17 cellular contexts compared by ENCODE assay signal in genomic region chr11:69261116-69261515, GRCh38. TPM values are rescaled to one million over a fixed set of nuclear protein-coding genes. Genes with fewer than 3 reads are reported as not detected.
DNase-seq lines count a peak whose midpoint lies in the region; ATAC-seq, FAIRE-seq and TF ChIP-seq lines count a peak whose summit lies in the region.
"Had no signal": no experiment of that assay in that cellular context is flagged by ENCODE, and none has a peak within 500 bp of the region (broad histone marks: within the 10 kb centered on the region; RNA-seq: fewer than 3 reads in every experiment).

No MANE protein-coding gene starts in this region.

- H3K4me2 ChIP-seq in HepG2 (ENCODE audit: low read depth, low read length): no peak overlapping the region
- H3K4me2 ChIP-seq: BLaER1 treated with 17β-estradiol and CSF1 and Interleukin-3, amounts not matched to agents 10 nM and 100 nM had no signal

- H3K27me3 ChIP-seq in HepG2 (ENCODE audit: control insufficient read depth in 1 of 2, insufficient read depth in 2 of 2, low read length in 2 of 2): peaks cover 0 to 26% of the 10 kb centered on the region in 2 experiments; a peak in 4 of 5 replicates
- no peaks in the 10 kb centered on the region for H3K27me3 ChIP-seq in right lobe of liver
- H3K27me3 ChIP-seq in body of pancreas: no peaks in the 10 kb centered on the region
- H3K27me3 ChIP-seq in upper lobe of right lung: no peaks in the 10 kb centered on the region
- H3K27me3 ChIP-seq: BLaER1 treated with 17β-estradiol and CSF1 and Interleukin-3, amounts not matched to agents 10 nM and 100 nM had no signal

- CTCF ChIA-PET in HepG2 (lab: Yijun Ruan, JAX; ENCODE audit: low intra/inter-chr PET ratio, low total read pairs): no interaction called here

- no peaks in the 10 kb centered on the region for H3K36me3 ChIP-seq in HepG2 (replicated peaks in 1 of 2; ENCODE audit: control insufficient read depth in 1 of 2, insufficient read depth in 2 of 2, low read length in 2 of 2)
- no peaks in the 10 kb centered on the region for H3K36me3 ChIP-seq in right lobe of liver
- no peaks in the 10 kb centered on the region for H3K36me3 ChIP-seq in body of pancreas (replicated peaks in 1 of 2; ENCODE audit: insufficient read depth in 1 of 2, low read depth in 2 of 2)
- H3K36me3 ChIP-seq in upper lobe of right lung: no peaks in the 10 kb centered on the region
- H3K36me3 ChIP-seq: BLaER1 treated with 17β-estradiol and CSF1 and Interleukin-3, amounts not matched to agents 10 nM and 100 nM; HAP-1 had no signal

- ATAC-seq in HepG2 (no peak), right lobe of liver (no peak), body of pancreas (peak; percentile 17), upper lobe of right lung (no peak), HG02588 (IDR thresholded peaks at IDR 0.05; ENCODE audit: unreplicated experiment) (no peak)
- ATAC-seq: CD8-positive, alpha-beta T cell; GM12878 had no signal

- BruUV-seq in HepG2 (replicated peaks; lab: Mats Ljungman, UMichigan): no TSS peak

- in situ Hi-C loops in HepG2 (cut with HindIII; ENCODE audit: extremely low pct_ligation_motif_present, low pct_unique_long_range_greater_than_20kb): no loop called here

- POLR2A ChIA-PET in HepG2 (lab: Yijun Ruan, JAX): no interaction called here

- no peak overlapping the region for H3K4me3 Mint-ChIP-seq in mesothelial cell of epicardium
- H3K4me3 Mint-ChIP-seq: B cell; CD8-positive, alpha-beta T cell; IgD-negative memory B cell had no signal

- no peak for FAIRE-seq in HepG2 (lab: Jason Lieb, UNC)
- FAIRE-seq: GM12878 had no signal

- TF ChIP-seq CTCF in HepG2 (CRISPR knock-in tag; IDR thresholded peaks at IDR 0.05): no peak
- TF ChIP-seq CTCF in right lobe of liver (IDR thresholded peaks at IDR 0.05): no peak
- TF ChIP-seq CTCF in body of pancreas (IDR thresholded peaks at IDR 0.05): no peak
- TF ChIP-seq CTCF in mesothelial cell of epicardium (IDR thresholded peaks at IDR 0.05; ENCODE audit: unreplicated experiment): no peak
- TF ChIP-seq CTCF in upper lobe of right lung (IDR thresholded peaks at IDR 0.05): no peak

- WGBS in HepG2 (ENCODE audit: low lambda C conversion rate): 30% methylated on average over 2 of the region's 3 CpGs
- WGBS in right lobe of liver (ENCODE audit: insufficient coverage, low coverage, low lambda C conversion rate, missing lambda C conversion rate): 100% methylated on average over 1 of the region's 3 CpGs
- WGBS in body of pancreas, 2 donors: 56 to 62% methylated on average over 3 of the region's 3 CpGs

- TF ChIP-seq EP300 in HepG2 (IDR thresholded peaks at IDR 0.05; ENCODE audit: low read depth in 2 of 2, low read length in 2 of 2) (no peak), HepG2 (CRISPR knock-in tag; IDR thresholded peaks at IDR 0.05; ENCODE audit: borderline replicate concordance) (no peak)

- H4K20me1 ChIP-seq in HepG2 (ENCODE audit: insufficient read depth, low read length): no peaks in the 10 kb centered on the region
- H4K20me1 ChIP-seq: BLaER1 treated with 17β-estradiol and CSF1 and Interleukin-3, amounts not matched to agents 10 nM and 100 nM had no signal

- DNase-seq in HepG2 (ENCODE audit: low spot score) (peak; percentile 47), right lobe of liver (no peak), body of pancreas (peak in 1 of 4 donors; percentile 7), mesothelial cell of epicardium (ENCODE audit: low spot score in 2 of 2, unreplicated experiment in 2 of 2) (no peak), upper lobe of right lung (peak; percentile 35)
- no peak for DNase-seq in activated CD4-positive, alpha-beta T cell treated with anti-CD3 and anti-CD28 coated beads for 48 hours
- DNase-seq: Calu3; CD8-positive, alpha-beta T cell; DMS79 treated with DMSO at 0.1 percent for 48 hours; GF-D8 had no signal

- H3K79me2 ChIP-seq in HepG2 (ENCODE audit: insufficient read depth, low read length): no peaks in the 10 kb centered on the region

- no peak overlapping the region for H2AFZ ChIP-seq in HepG2 (ENCODE audit: low read length)

- peaks cover 28% of the 10 kb centered on the region for H3K4me1 Mint-ChIP-seq in mesothelial cell of epicardium
- H3K4me1 Mint-ChIP-seq: B cell had no signal

- intact Hi-C loops in HepG2 (cut with micrococcal nuclease; ENCODE audit: unreplicated experiment): no loop called here
- intact Hi-C loops in right lobe of liver (cut with DNase I): no loop called here
- intact Hi-C loops in body of pancreas (cut with DNase I): no loop called here
- intact Hi-C loops in upper lobe of right lung (cut with DNase I): no loop called here

- peaks cover 24% of the 10 kb centered on the region for H3K27me3 Mint-ChIP-seq in mesothelial cell of epicardium (ENCODE audit: low read depth)
- H3K27me3 Mint-ChIP-seq: IgD-negative memory B cell had no signal

- peak overlapping the region; percentile 50 for H3K27ac Mint-ChIP-seq in mesothelial cell of epicardium
- H3K27ac Mint-ChIP-seq: B cell; CD8-positive, alpha-beta T cell; IgD-negative memory B cell had no signal

- H3K9me3 Mint-ChIP-seq in mesothelial cell of epicardium: peaks cover 12% of the 10 kb centered on the region

- H3K36me3 Mint-ChIP-seq in mesothelial cell of epicardium: no peaks in the 10 kb centered on the region
- H3K36me3 Mint-ChIP-seq: CD8-positive, alpha-beta T cell; IgD-negative memory B cell had no signal

- no peak overlapping the region for H3K9ac ChIP-seq in HepG2 (ENCODE audit: insufficient read depth, low read depth, low read length)
- H3K9ac ChIP-seq: BLaER1 treated with 17β-estradiol and CSF1 and Interleukin-3, amounts not matched to agents 10 nM and 100 nM had no signal

- TF ChIP-seq POLR2A in HepG2 (IDR thresholded peaks at IDR 0.05; ENCODE audit: insufficient read depth in 1 of 2, low read depth in 2 of 2, low read length in 2 of 2) (no peak), right lobe of liver (IDR thresholded peaks at IDR 0.05) (no peak), body of pancreas (IDR thresholded peaks at IDR 0.05) (no peak)

- H3K27ac ChIP-seq in HepG2 (ENCODE audit: extremely low read length, insufficient read depth, low read length) (no peak overlapping the region), right lobe of liver (no peak overlapping the region), body of pancreas (peak overlapping the region in 1 of 4 donors; percentile 23), upper lobe of right lung (no peak overlapping the region)
- H3K27ac ChIP-seq: BLaER1 treated with 17β-estradiol and CSF1 and Interleukin-3, amounts not matched to agents 10 nM and 100 nM; HL-60 had no signal

- no peaks in the 10 kb centered on the region for H3K9me3 ChIP-seq in HepG2 (ENCODE audit: low read length)
- no peaks in the 10 kb centered on the region for H3K9me3 ChIP-seq in right lobe of liver
- no peaks in the 10 kb centered on the region for H3K9me3 ChIP-seq in body of pancreas
- H3K9me3 ChIP-seq in upper lobe of right lung: no peaks in the 10 kb centered on the region
- H3K9me3 ChIP-seq: HAP-1 had no signal

- no peak overlapping the region for H3K4me3 ChIP-seq in HepG2 (replicated peaks in 1 of 3; ENCODE audit: insufficient read depth in 1 of 3, low read depth in 2 of 3, low read length in 3 of 3)
- H3K4me3 ChIP-seq in right lobe of liver: no peak overlapping the region
- no peak overlapping the region for H3K4me3 ChIP-seq in body of pancreas
- H3K4me3 ChIP-seq in upper lobe of right lung: no peak overlapping the region
- H3K4me3 ChIP-seq: BLaER1 treated with 17β-estradiol and CSF1 and Interleukin-3, amounts not matched to agents 10 nM and 100 nM; GM12878; HAP-1 had no signal

- H3K4me1 ChIP-seq in HepG2 (ENCODE audit: insufficient read depth, low read length) (peaks cover 10% of the 10 kb centered on the region), right lobe of liver (no peaks in the 10 kb centered on the region), body of pancreas (peaks cover 8% of the 10 kb centered on the region), upper lobe of right lung (no peaks in the 10 kb centered on the region)
- H3K4me1 ChIP-seq: HAP-1 had no signal

- TF ChIP-seq RAD21 in HepG2 (CRISPR knock-in tag; IDR thresholded peaks at IDR 0.05): no peak

RNA-seq across cellular contexts. Expression of gene MYEOV, which starts 32.8 kb away (rescaled TPM):
- total RNA-seq in HepG2 (2016; rRNA removed; fragmentation: Illumina TruSeq; extraction: Trizol) (0.17 and 0.33 TPM in 2 replicates), right lobe of liver (1 to 10 TPM in 1 of 6 experiments, under 1 TPM in 3, not detected in 2; 0.25 to 1.2 (median 0.70) TPM), body of pancreas (1 to 10 TPM; 2.3 to 7.0 TPM), mesothelial cell of epicardium (1.9 to 2.6 TPM (median 2.1 TPM) in 3 replicates), upper lobe of right lung (0.23 TPM)
- 0.40 TPM in 1 of 2 replicates, not detected in the other for total RNA-seq in HepG2 (2016; cell fraction: cytosol; rRNA removed; fragmentation: Illumina TruSeq; extraction: Trizol; ENCODE audit: low read depth)
- total RNA-seq in HepG2 (2016; cell fraction: insoluble cytoplasmic fraction; rRNA removed; fragmentation: Illumina TruSeq; extraction: Trizol): 0.30 and 0.54 TPM in 2 replicates
- 0.28 and 0.34 TPM in 2 replicates for total RNA-seq in HepG2 (2016; cell fraction: membrane; rRNA removed; fragmentation: Illumina TruSeq; extraction: Trizol)
- total RNA-seq in HepG2 (2016; cell fraction: nucleus; rRNA removed; fragmentation: Illumina TruSeq; extraction: Trizol): 0.28 and 0.60 TPM in 2 replicates
- polyA plus RNA-seq in HepG2 (2011; rRNA removed): 1.6 and 1.8 TPM in 2 replicates
- polyA plus RNA-seq in HepG2 (2011; cell fraction: cytosol; rRNA removed): 1.0 and 1.6 TPM in 2 replicates
- 1.6 and 2.7 TPM in 2 replicates for polyA plus RNA-seq in HepG2 (2011; cell fraction: nucleus; rRNA removed)
- 0.12 and 0.20 TPM in 2 replicates for polyA plus RNA-seq in HepG2 (2012)
- 0.37 and 0.49 TPM in 2 replicates for polyA plus RNA-seq in HepG2 (2016; cell fraction: cytosol; fragmentation: Illumina TruSeq; extraction: Trizol; ENCODE audit: low read depth)
- 0.14 and 0.45 TPM in 2 replicates for polyA plus RNA-seq in HepG2 (2016; cell fraction: insoluble cytoplasmic fraction; fragmentation: Illumina TruSeq; extraction: Trizol; ENCODE audit: low read depth)
- polyA plus RNA-seq in HepG2 (2016; cell fraction: membrane; fragmentation: Illumina TruSeq; extraction: Trizol; ENCODE audit: low read depth): 0.34 and 0.61 TPM in 2 replicates
- polyA plus RNA-seq in HepG2 (2016; cell fraction: nucleus; fragmentation: Illumina TruSeq; extraction: Trizol; ENCODE audit: insufficient read depth, low read depth): 0.39 TPM in 1 of 2 replicates, not detected in the other
- polyA minus RNA-seq in HepG2 (2011; rRNA and poly(A)+ RNA removed; ENCODE audit: low replicate concordance): 0.58 and 2.6 TPM in 2 replicates
- polyA minus RNA-seq in HepG2 (2011; cell fraction: cytosol; rRNA and poly(A)+ RNA removed): 0.35 and 0.79 TPM in 2 replicates
- 1.8 and 1.9 TPM in 2 replicates for polyA minus RNA-seq in HepG2 (2011; cell fraction: nucleus; rRNA and poly(A)+ RNA removed)
- total RNA-seq: B cell had no signal

Comparison
In these comparisons a context has a peak if more than half of its experiments do, and no peak if none do; other contexts are left out.
1. DNase-seq: peak in HepG2 (single experiment) and upper lobe of right lung (single experiment); none in right lobe of liver (0 of 3), mesothelial cell of epicardium (0 of 2) and activated CD4-positive, alpha-beta T cell treated with anti-CD3 and anti-CD28 coated beads for 48 hours (single experiment).